7 cellular contexts compared by ENCODE assay signal in the genomic region with DNA sequence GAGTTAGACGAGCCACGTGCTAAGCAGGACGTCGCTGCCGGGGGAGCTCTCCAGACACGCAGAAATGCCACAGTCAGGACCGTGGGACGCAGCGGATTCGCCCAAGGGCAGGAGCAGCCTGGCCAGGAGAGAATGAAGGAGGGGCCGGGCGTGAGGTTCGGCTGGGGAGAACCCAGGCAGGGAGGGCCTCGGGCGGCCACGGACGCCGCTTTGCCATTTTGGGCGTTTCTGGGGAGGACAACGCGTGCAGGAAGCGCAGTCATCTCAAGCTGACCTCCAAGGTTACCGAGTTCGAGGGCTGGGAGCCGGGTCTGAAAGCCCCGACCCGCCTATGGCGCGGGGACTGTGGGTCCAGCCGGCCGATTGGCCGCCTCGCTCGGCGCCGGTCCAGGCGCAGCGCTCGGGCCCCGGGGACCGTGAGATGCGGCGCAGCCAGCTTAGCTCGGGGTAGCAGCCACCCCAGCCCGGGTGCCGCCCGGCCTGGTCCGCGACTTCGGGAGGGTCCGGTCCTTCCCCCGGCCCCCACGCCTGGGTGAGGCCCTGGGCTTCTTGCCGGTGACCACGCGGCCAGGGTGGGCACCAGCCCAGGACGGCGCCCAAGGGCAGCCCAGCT. TPM values are rescaled to one million over a fixed set of nuclear protein-coding genes. Genes with fewer than 3 reads are reported as not detected.
DNase-seq lines count a peak whose midpoint lies in the region; ATAC-seq and TF ChIP-seq lines count a peak whose summit lies in the region.

No MANE protein-coding gene starts in this region.

- H3K36me3 Mint-ChIP-seq in effector memory CD8-positive, alpha-beta T cell (ENCODE audit: insufficient read depth) = peaks cover 28% of the 10 kb centered on the region
- H3K36me3 Mint-ChIP-seq in type B pancreatic cell = no peaks in the 10 kb centered on the region

- H3K4me3 Mint-ChIP-seq in effector memory CD8-positive, alpha-beta T cell = peak overlapping the region; percentile 90 to 93
- H3K4me3 Mint-ChIP-seq in type B pancreatic cell = peak overlapping the region; percentile 92

- H3K27ac Mint-ChIP-seq in effector memory CD8-positive, alpha-beta T cell = peak overlapping the region; percentile 90 to 94
- peak overlapping the region; percentile 93 for H3K27ac Mint-ChIP-seq in type B pancreatic cell

- TF ChIP-seq CTCF in WERI-Rb-1 (IDR thresholded peaks at IDR 0.05; ENCODE audit: low read depth, low read length) = no peak
- TF ChIP-seq CTCF in mucosa of descending colon (IDR thresholded peaks at IDR 0.05) = no peak
- TF ChIP-seq CTCF in type B pancreatic cell (conservative IDR thresholded peaks at IDR 0.05) = no peak

- no peaks in the 10 kb centered on the region for H3K9me3 Mint-ChIP-seq in effector memory CD8-positive, alpha-beta T cell
- no peaks in the 10 kb centered on the region for H3K9me3 Mint-ChIP-seq in type B pancreatic cell

- H3K4me1 Mint-ChIP-seq in effector memory CD8-positive, alpha-beta T cell (ENCODE audit: low read depth in 2 of 2) = peaks cover 24 to 26% of the 10 kb centered on the region in 2 donors
- peaks cover 8% of the 10 kb centered on the region for H3K4me1 Mint-ChIP-seq in type B pancreatic cell (ENCODE audit: unreplicated experiment)

- H3K9me3 ChIP-seq in WERI-Rb-1 (ENCODE audit: severe bottlenecking) (no peaks in the 10 kb centered on the region), mucosa of descending colon (no peaks in the 10 kb centered on the region)

- H3K4me3 ChIP-seq in WERI-Rb-1 (ENCODE audit: low read depth, low read length) (peak overlapping the region; percentile 78), mucosa of descending colon (peak overlapping the region; percentile 56)

- H3K4me1 ChIP-seq in mucosa of descending colon (ENCODE audit: low read depth) = peaks cover 21% of the 10 kb centered on the region

- ATAC-seq in GM18909 (IDR thresholded peaks at IDR 0.05; ENCODE audit: poor library complexity, unreplicated experiment) (peak; percentile 12), HG03342 (IDR thresholded peaks at IDR 0.05; ENCODE audit: unreplicated experiment) (peak; percentile 8), mucosa of descending colon (peak; percentile 26), GM21423 (IDR thresholded peaks at IDR 0.05; ENCODE audit: unreplicated experiment) (no peak)
- peak; percentile 3 for ATAC-seq in effector memory CD8-positive, alpha-beta T cell (replicated peaks)

- H3K36me3 ChIP-seq in WERI-Rb-1 (peaks cover 48% of the 10 kb centered on the region), mucosa of descending colon (ENCODE audit: low read depth) (peaks cover 5% of the 10 kb centered on the region)

- no peaks in the 10 kb centered on the region for H3K27me3 Mint-ChIP-seq in effector memory CD8-positive, alpha-beta T cell
- peaks cover 17% of the 10 kb centered on the region for H3K27me3 Mint-ChIP-seq in type B pancreatic cell

- peak overlapping the region; percentile 95 for H3K27ac ChIP-seq in WERI-Rb-1

- no peak for DNase-seq in WERI-Rb-1
- DNase-seq in effector memory CD8-positive, alpha-beta T cell = peak in 1 of 3 experiments; percentile 17
- DNase-seq in mucosa of descending colon = peak; percentile 52 to 79 (median 77)
- DNase-seq in type B pancreatic cell (ENCODE audit: extremely low spot score, unreplicated experiment) = no peak

- intact Hi-C loops in mucosa of descending colon (cut with DNase I, micrococcal nuclease) = no loop called here

- H3K27me3 ChIP-seq in WERI-Rb-1 (ENCODE audit: insufficient read depth, low read depth, severe bottlenecking) = no peaks in the 10 kb centered on the region

RNA-seq across cellular contexts. Expression of a gene that starts 0.8 kb away (rescaled TPM):
- total RNA-seq in mucosa of descending colon (10 to 100 TPM; 36.1 to 55.4 (median 52.7) TPM), type B pancreatic cell (ENCODE audit: low replicate concordance) (50.3 and 58.9 TPM in 2 replicates)

RNA-seq across cellular contexts. Expression of a gene that starts 8.7 kb away (rescaled TPM):
- total RNA-seq in mucosa of descending colon = 10 to 100 TPM; 10.5 to 13.6 (median 12.8) TPM
- total RNA-seq in type B pancreatic cell (ENCODE audit: low replicate concordance) = 3.4 and 5.4 TPM in 2 replicates

RNA-seq across cellular contexts. Expression of a gene that starts 15.7 kb away (rescaled TPM):
- 10 to 100 TPM in 1 of 3 donors, 1 to 10 TPM in 2; 2.7 to 11.2 (median 6.0) TPM for total RNA-seq in mucosa of descending colon
- total RNA-seq in type B pancreatic cell (ENCODE audit: low replicate concordance) = 19.1 and 21.9 TPM in 2 replicates

RNA-seq across cellular contexts. Expression of a gene that starts 28.5 kb away (rescaled TPM):
- total RNA-seq in mucosa of descending colon (100 to 1,000 TPM in 1 of 3 donors, 10 to 100 TPM in 2; 47.0 to 114 (median 51.5) TPM), type B pancreatic cell (ENCODE audit: low replicate concordance) (86.5 and 86.7 TPM in 2 replicates)

RNA-seq across cellular contexts. Expression of a gene that starts 32.2 kb away (rescaled TPM):
- total RNA-seq in mucosa of descending colon (10 to 100 TPM in 2 of 3 donors, 1 to 10 TPM in 1; 7.7 to 26.8 (median 10.7) TPM), type B pancreatic cell (ENCODE audit: low replicate concordance) (3.3 and 6.4 TPM in 2 replicates)

Comparison
In these comparisons a context has a peak if more than half of its experiments do, and no peak if none do; other contexts are left out.
1. DNase-seq: peak in mucosa of descending colon (3 of 3); none in WERI-Rb-1 (single experiment) and type B pancreatic cell (single experiment).